ENCODE assay signal across 1 cellular context in the genomic region with DNA sequence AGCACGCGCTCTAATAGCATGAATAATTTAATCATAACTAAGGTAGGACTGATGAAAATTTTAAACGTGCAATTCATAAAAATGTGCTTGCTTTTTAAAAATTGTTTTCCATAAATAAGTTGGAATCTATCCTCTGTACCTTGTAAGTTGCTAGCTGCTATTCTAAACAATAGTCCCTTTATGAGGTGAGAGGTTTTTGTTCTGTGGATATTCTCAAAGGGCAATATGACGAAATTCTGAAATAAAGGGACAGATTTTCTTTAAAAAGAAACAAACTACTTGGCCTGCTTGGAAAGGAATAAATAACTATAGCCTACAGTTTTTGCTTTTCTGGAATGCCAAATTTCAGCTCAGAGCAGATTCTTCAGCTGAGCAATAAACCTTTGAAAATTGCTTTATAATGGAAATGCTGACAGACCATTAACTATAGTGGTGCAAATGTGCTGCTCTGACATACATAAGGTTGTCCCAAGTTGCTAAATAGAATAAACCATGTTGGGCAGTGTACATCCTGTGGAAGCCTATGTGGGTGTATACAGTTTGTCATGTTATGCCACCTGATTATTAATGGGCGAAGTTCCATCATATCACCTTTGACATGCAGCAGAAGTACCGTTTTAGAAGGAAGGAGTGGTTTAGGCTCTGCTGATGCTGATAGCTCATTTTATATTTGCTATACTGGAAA.
A peak's percentile ranks its signal among the peaks of the same experiment; 100 is the strongest.
TF ChIP-seq lines count a peak whose summit lies in the region.

No MANE protein-coding gene starts in this region.

TF ChIP-seq in HepG2, 621 proteins besides CTCF, POLR2A, EP300 and RAD21 (continued from another document):
- TF ChIP-seq ZNF383 (CRISPR knock-in tag; IDR thresholded peaks at IDR 0.05; ENCODE audit: borderline replicate concordance) (no peak), AKAP8 (CRISPR knock-in tag; IDR thresholded peaks at IDR 0.05) (no peak), ZNF720 (CRISPR knock-in tag; IDR thresholded peaks at IDR 0.05) (no peak), TBX3 (IDR thresholded peaks at IDR 0.05; ENCODE audit: borderline replicate concordance) (no peak), ISL2 (CRISPR knock-in tag; IDR thresholded peaks at IDR 0.05) (0 out of 2 replicates have a peak, but pooled peaks have one; percentile 24), ZNF615 (CRISPR knock-in tag; IDR thresholded peaks at IDR 0.05; ENCODE audit: borderline replicate concordance) (no peak), ZNF274 (CRISPR knock-in tag; IDR thresholded peaks at IDR 0.05) (no peak), ZNF652 (CRISPR knock-in tag; IDR thresholded peaks at IDR 0.05; ENCODE audit: borderline replicate concordance, low read depth) (no peak), ZNF484 (CRISPR knock-in tag; IDR thresholded peaks at IDR 0.05; ENCODE audit: borderline replicate concordance, low read depth) (no peak), ZFP36L1 (CRISPR knock-in tag; IDR thresholded peaks at IDR 0.05) (no peak), ZNF589 (CRISPR knock-in tag; conservative IDR thresholded peaks at IDR 0.05) (no peak), GATAD2A (CRISPR knock-in tag; IDR thresholded peaks at IDR 0.05) (no peak), ATF5 (CRISPR knock-in tag; IDR thresholded peaks at IDR 0.05; ENCODE audit: low read depth) (no peak), HOXA7 (CRISPR knock-in tag; IDR thresholded peaks at IDR 0.05) (no peak), SOX13 (IDR thresholded peaks at IDR 0.05) (no peak), SOX13 (CRISPR knock-in tag; conservative IDR thresholded peaks at IDR 0.05 in 1 of 2, IDR thresholded peaks at IDR 0.05 in 1 of 2) (peak in 1 of 2 experiments; percentile 76; a peak in 2 of 4 replicates), AHR (CRISPR knock-in tag; IDR thresholded peaks at IDR 0.05) (no peak), EEA1 (CRISPR knock-in tag; IDR thresholded peaks at IDR 0.05; ENCODE audit: borderline replicate concordance) (no peak), ZNF678 (CRISPR knock-in tag; IDR thresholded peaks at IDR 0.05) (no peak), ZNF333 (CRISPR knock-in tag; IDR thresholded peaks at IDR 0.05; ENCODE audit: borderline replicate concordance) (no peak), ZNF34 (CRISPR knock-in tag; IDR thresholded peaks at IDR 0.05; ENCODE audit: borderline replicate concordance) (no peak), SMAD3 (CRISPR knock-in tag; IDR thresholded peaks at IDR 0.05) (no peak), MAFK (conservative IDR thresholded peaks at IDR 0.05 in 1 of 2, IDR thresholded peaks at IDR 0.05 in 1 of 2; ENCODE audit: low read length in 2 of 2) (peak in 1 of 2 experiments; percentile 22; a peak in 1 of 4 replicates), SOX6 (IDR thresholded peaks at IDR 0.05) (no peak), SOX6 (CRISPR knock-in tag; IDR thresholded peaks at IDR 0.05) (peak; percentile 24; the same call in 1 of the 2 replicates), CCDC6 (CRISPR knock-in tag; IDR thresholded peaks at IDR 0.05) (no peak), ARID4A (CRISPR knock-in tag; IDR thresholded peaks at IDR 0.05; ENCODE audit: borderline replicate concordance) (no peak), ZFY (CRISPR knock-in tag; IDR thresholded peaks at IDR 0.05) (no peak), SOX5 (CRISPR knock-in tag; IDR thresholded peaks at IDR 0.05; ENCODE audit: borderline replicate concordance) (peak; percentile 74; the same call in 1 of the 2 replicates), ZNF235 (CRISPR knock-in tag; IDR thresholded peaks at IDR 0.05; ENCODE audit: borderline replicate concordance) (no peak), ZNF225 (CRISPR knock-in tag; IDR thresholded peaks at IDR 0.05) (no peak)
- TF ChIP-seq, protein P1, sequence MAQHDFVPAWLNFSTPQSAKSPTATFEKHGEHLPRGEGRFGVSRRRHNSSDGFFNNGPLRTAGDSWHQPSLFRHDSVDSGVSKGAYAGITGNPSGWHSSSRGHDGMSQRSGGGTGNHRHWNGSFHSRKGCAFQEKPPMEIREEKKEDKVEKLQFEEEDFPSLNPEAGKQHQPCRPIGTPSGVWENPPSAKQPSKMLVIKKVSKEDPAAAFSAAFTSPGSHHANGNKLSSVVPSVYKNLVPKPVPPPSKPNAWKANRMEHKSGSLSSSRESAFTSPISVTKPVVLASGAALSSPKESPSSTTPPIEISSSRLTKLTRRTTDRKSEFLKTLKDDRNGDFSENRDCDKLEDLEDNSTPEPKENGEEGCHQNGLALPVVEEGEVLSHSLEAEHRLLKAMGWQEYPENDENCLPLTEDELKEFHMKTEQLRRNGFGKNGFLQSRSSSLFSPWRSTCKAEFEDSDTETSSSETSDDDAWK (CRISPR knock-in tag; IDR thresholded peaks at IDR 0.05) = no peak
- TF ChIP-seq, protein P2, sequence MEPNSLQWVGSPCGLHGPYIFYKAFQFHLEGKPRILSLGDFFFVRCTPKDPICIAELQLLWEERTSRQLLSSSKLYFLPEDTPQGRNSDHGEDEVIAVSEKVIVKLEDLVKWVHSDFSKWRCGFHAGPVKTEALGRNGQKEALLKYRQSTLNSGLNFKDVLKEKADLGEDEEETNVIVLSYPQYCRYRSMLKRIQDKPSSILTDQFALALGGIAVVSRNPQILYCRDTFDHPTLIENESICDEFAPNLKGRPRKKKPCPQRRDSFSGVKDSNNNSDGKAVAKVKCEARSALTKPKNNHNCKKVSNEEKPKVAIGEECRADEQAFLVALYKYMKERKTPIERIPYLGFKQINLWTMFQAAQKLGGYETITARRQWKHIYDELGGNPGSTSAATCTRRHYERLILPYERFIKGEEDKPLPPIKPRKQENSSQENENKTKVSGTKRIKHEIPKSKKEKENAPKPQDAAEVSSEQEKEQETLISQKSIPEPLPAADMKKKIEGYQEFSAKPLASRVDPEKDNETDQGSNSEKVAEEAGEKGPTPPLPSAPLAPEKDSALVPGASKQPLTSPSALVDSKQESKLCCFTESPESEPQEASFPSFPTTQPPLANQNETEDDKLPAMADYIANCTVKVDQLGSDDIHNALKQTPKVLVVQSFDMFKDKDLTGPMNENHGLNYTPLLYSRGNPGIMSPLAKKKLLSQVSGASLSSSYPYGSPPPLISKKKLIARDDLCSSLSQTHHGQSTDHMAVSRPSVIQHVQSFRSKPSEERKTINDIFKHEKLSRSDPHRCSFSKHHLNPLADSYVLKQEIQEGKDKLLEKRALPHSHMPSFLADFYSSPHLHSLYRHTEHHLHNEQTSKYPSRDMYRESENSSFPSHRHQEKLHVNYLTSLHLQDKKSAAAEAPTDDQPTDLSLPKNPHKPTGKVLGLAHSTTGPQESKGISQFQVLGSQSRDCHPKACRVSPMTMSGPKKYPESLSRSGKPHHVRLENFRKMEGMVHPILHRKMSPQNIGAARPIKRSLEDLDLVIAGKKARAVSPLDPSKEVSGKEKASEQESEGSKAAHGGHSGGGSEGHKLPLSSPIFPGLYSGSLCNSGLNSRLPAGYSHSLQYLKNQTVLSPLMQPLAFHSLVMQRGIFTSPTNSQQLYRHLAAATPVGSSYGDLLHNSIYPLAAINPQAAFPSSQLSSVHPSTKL (CRISPR knock-in tag; IDR thresholded peaks at IDR 0.05) = 0 out of 2 replicates have a peak, but pooled peaks have one; percentile 38
- TF ChIP-seq, protein P3, sequence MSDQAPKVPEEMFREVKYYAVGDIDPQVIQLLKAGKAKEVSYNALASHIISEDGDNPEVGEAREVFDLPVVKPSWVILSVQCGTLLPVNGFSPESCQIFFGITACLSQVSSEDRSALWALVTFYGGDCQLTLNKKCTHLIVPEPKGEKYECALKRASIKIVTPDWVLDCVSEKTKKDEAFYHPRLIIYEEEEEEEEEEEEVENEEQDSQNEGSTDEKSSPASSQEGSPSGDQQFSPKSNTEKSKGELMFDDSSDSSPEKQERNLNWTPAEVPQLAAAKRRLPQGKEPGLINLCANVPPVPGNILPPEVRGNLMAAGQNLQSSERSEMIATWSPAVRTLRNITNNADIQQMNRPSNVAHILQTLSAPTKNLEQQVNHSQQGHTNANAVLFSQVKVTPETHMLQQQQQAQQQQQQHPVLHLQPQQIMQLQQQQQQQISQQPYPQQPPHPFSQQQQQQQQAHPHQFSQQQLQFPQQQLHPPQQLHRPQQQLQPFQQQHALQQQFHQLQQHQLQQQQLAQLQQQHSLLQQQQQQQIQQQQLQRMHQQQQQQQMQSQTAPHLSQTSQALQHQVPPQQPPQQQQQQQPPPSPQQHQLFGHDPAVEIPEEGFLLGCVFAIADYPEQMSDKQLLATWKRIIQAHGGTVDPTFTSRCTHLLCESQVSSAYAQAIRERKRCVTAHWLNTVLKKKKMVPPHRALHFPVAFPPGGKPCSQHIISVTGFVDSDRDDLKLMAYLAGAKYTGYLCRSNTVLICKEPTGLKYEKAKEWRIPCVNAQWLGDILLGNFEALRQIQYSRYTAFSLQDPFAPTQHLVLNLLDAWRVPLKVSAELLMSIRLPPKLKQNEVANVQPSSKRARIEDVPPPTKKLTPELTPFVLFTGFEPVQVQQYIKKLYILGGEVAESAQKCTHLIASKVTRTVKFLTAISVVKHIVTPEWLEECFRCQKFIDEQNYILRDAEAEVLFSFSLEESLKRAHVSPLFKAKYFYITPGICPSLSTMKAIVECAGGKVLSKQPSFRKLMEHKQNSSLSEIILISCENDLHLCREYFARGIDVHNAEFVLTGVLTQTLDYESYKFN (CRISPR knock-in tag; conservative IDR thresholded peaks at IDR 0.05) = no peak
- TF ChIP-seq, protein P4, sequence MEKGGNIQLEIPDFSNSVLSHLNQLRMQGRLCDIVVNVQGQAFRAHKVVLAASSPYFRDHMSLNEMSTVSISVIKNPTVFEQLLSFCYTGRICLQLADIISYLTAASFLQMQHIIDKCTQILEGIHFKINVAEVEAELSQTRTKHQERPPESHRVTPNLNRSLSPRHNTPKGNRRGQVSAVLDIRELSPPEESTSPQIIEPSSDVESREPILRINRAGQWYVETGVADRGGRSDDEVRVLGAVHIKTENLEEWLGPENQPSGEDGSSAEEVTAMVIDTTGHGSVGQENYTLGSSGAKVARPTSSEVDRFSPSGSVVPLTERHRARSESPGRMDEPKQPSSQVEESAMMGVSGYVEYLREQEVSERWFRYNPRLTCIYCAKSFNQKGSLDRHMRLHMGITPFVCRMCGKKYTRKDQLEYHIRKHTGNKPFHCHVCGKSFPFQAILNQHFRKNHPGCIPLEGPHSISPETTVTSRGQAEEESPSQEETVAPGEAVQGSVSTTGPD (CRISPR knock-in tag; IDR thresholded peaks at IDR 0.05) = no peak
